22 cellular contexts compared by ENCODE assay signal in genomic region chr20:63291811-63292210, GRCh38. TPM values are rescaled to one million over a fixed set of nuclear protein-coding genes. Genes with fewer than 3 reads are reported as not detected.
A peak's percentile ranks its signal among the peaks of the same experiment; 100 is the strongest.
DNase-seq lines count a peak whose midpoint lies in the region; ATAC-seq and TF ChIP-seq lines count a peak whose summit lies in the region.
"Had no signal": no experiment of that assay in that cellular context is flagged by ENCODE, and none has a peak within 500 bp of the region (broad histone marks: within the 10 kb centered on the region; RNA-seq: fewer than 3 reads in every experiment).

No MANE protein-coding gene starts in this region.

- H3K36me3 ChIP-seq in SK-N-SH (replicated peaks in 1 of 2; ENCODE audit: control insufficient read depth in 1 of 2, insufficient read depth in 2 of 2, low read length in 1 of 2) (peaks cover 0 to 20% of the 10 kb centered on the region in 2 experiments), RWPE2 (ENCODE audit: low read depth) (peaks cover 24% of the 10 kb centered on the region), neural progenitor cell (no peaks in the 10 kb centered on the region), SJCRH30 (peaks cover 19% of the 10 kb centered on the region)

- H3K79me2 ChIP-seq in SK-N-SH (ENCODE audit: insufficient read depth) = no peaks in the 10 kb centered on the region
- no peaks in the 10 kb centered on the region for H3K79me2 ChIP-seq in neural progenitor cell (ENCODE audit: low read depth)

- no peaks in the 10 kb centered on the region; a peak in 1 of 4 replicates for H3K4me1 ChIP-seq in SK-N-SH (ENCODE audit: control insufficient read depth in 1 of 2, insufficient read depth in 2 of 2, low read depth in 1 of 2, low read length in 1 of 2)
- H3K4me1 ChIP-seq in RWPE2 (ENCODE audit: insufficient read depth, poor library complexity, severe bottlenecking) = no peaks in the 10 kb centered on the region
- H3K4me1 ChIP-seq in neural progenitor cell = peaks cover 19% of the 10 kb centered on the region
- no peaks in the 10 kb centered on the region for H3K4me1 ChIP-seq in SJCRH30
- H3K4me1 ChIP-seq: BE2C had no signal

- TF ChIP-seq RAD21 in SK-N-SH (IDR thresholded peaks at IDR 0.05; ENCODE audit: low read length) = no peak

- H3K27ac Mint-ChIP-seq in neural progenitor cell = peak overlapping the region; percentile 79
- H3K27ac Mint-ChIP-seq: T-helper 17 cell had no signal

- peaks cover 3% of the 10 kb centered on the region for H3K27me3 Mint-ChIP-seq in neural progenitor cell (ENCODE audit: insufficient read depth, low read depth)
- H3K27me3 Mint-ChIP-seq: T-helper 17 cell had no signal

- peaks cover 13% of the 10 kb centered on the region for H3K4me1 Mint-ChIP-seq in neural progenitor cell

- no peaks in the 10 kb centered on the region for H3K9me3 Mint-ChIP-seq in neural progenitor cell
- H3K9me3 Mint-ChIP-seq: CD8-positive, alpha-beta memory T cell had no signal

- H3K9me3 ChIP-seq in SK-N-SH (no peaks in the 10 kb centered on the region), RWPE2 (ENCODE audit: severe bottlenecking) (no peaks in the 10 kb centered on the region), neural progenitor cell (ENCODE audit: low read depth) (no peaks in the 10 kb centered on the region), SJCRH30 (replicated peaks) (no peaks in the 10 kb centered on the region)
- H3K9me3 ChIP-seq: A549, BE2C, Peyer's patch had no signal

- DNase-seq in SK-N-SH = no peak
- peak; percentile 12 for DNase-seq in COLO668 (lab: John Stamatoyannopoulos, UW; ENCODE audit: unreplicated experiment)
- DNase-seq in RWPE2 (ENCODE audit: low spot score) = no peak
- no peak for DNase-seq in neural progenitor cell (ENCODE audit: low spot score)
- DNase-seq in SJCRH30 = no peak
- no peak for DNase-seq in NOMO-1 (lab: John Stamatoyannopoulos, UW; ENCODE audit: unreplicated experiment in 2 of 2)
- DNase-seq in CD1c-positive myeloid dendritic cell (ENCODE audit: extremely low spot score) = no peak
- DNase-seq: HCEC 1CT, NCI-H1694 treated with DMSO at 0.1 percent for 48 hours, NCI-H2081 treated with DMSO at 0.1 percent for 48 hours, SW 1271 had no signal

- no peak overlapping the region for H3K4me2 ChIP-seq in SK-N-SH
- no peak overlapping the region for H3K4me2 ChIP-seq in neural progenitor cell
- H3K4me2 ChIP-seq: A549 had no signal

- no peak overlapping the region for H3K9ac ChIP-seq in SK-N-SH
- no peak overlapping the region for H3K9ac ChIP-seq in neural progenitor cell

- TF ChIP-seq CTCF in SK-N-SH (IDR thresholded peaks at IDR 0.05) = no peak
- TF ChIP-seq CTCF in RWPE2 (IDR thresholded peaks at IDR 0.05; ENCODE audit: poor library complexity, severe bottlenecking) = no peak
- no peak for TF ChIP-seq CTCF in neural progenitor cell (IDR thresholded peaks at IDR 0.05)

- H3K4me3 ChIP-seq in SK-N-SH (ENCODE audit: low read depth in 2 of 2, low read length in 1 of 2) (no peak overlapping the region), RWPE2 (ENCODE audit: severe bottlenecking) (no peak overlapping the region), neural progenitor cell (no peak overlapping the region), SJCRH30 (no peak overlapping the region)
- H3K4me3 ChIP-seq: A549, Peyer's patch had no signal

- POLR2A ChIA-PET in SK-N-SH (lab: Yijun Ruan, JAX) = no interaction called here

- TF ChIP-seq EP300 in SK-N-SH (IDR thresholded peaks at IDR 0.05; ENCODE audit: borderline replicate concordance in 1 of 2, low read depth in 1 of 2, low read length in 1 of 2) = no peak

- H3K27ac ChIP-seq in SK-N-SH (ENCODE audit: low read depth in 2 of 2, low read length in 1 of 2) (no peak overlapping the region), RWPE2 (ENCODE audit: poor library complexity, severe bottlenecking) (no peak overlapping the region), neural progenitor cell (no peak overlapping the region), SJCRH30 (no peak overlapping the region)
- H3K27ac ChIP-seq: Peyer's patch had no signal

- H3F3A ChIP-seq in SK-N-SH (replicated peaks; ENCODE audit: insufficient read depth) (peaks cover 4% of the 10 kb centered on the region), neural progenitor cell (ENCODE audit: low read depth) (peaks cover 4% of the 10 kb centered on the region)

- ATAC-seq in SK-N-SH treated with all-trans-retinoic acid at 6 μM for 48 hours = peak; percentile 2; the same call in 2 of the 3 replicates
- peak; percentile 0; the same call in 2 of the 3 replicates for ATAC-seq in RWPE2 (ENCODE audit: low read depth)

- H3K9me2 ChIP-seq in SK-N-SH = no peaks in the 10 kb centered on the region

- H2AFZ ChIP-seq in SK-N-SH (ENCODE audit: low read depth) (no peak overlapping the region), neural progenitor cell (replicated peaks) (no peak overlapping the region)

- peak overlapping the region; percentile 30 for H3K4me3 Mint-ChIP-seq in neural progenitor cell
- H3K4me3 Mint-ChIP-seq: CD8-positive, alpha-beta memory T cell; T-helper 17 cell had no signal

- no peaks in the 10 kb centered on the region for H3K36me3 Mint-ChIP-seq in neural progenitor cell

- H4K20me1 ChIP-seq in SK-N-SH (ENCODE audit: insufficient read depth) = peaks cover 21% of the 10 kb centered on the region; the same call in 1 of the 2 replicates
- peaks cover 6% of the 10 kb centered on the region for H4K20me1 ChIP-seq in neural progenitor cell (ENCODE audit: low read depth)

- H3K27me3 ChIP-seq in SK-N-SH (ENCODE audit: insufficient read depth) (peaks cover 15% of the 10 kb centered on the region), RWPE2 (ENCODE audit: insufficient read depth, poor library complexity, severe bottlenecking) (peaks cover 27% of the 10 kb centered on the region), neural progenitor cell (peaks cover 15% of the 10 kb centered on the region), SJCRH30 (peaks cover 7% of the 10 kb centered on the region)
- H3K27me3 ChIP-seq: BE2C had no signal

- WGBS in SK-N-SH (ENCODE audit: low lambda C conversion rate) = 91% methylated on average over 4 of the region's 10 CpGs

- CTCF ChIA-PET in SK-N-SH (lab: Yijun Ruan, JAX) = interaction anchor here (0.7 to 3.1 kb wide), 12 partner anchors 10 to 236 kb away, joined by 3 to 40 read pairs (median 5); partner anchors contain the start of gene ARFGAP1

TF ChIP-seq in SK-N-SH treated with all-trans-retinoic acid at 6 μM for 48 hours, 23 proteins besides CTCF, POLR2A, EP300 and RAD21 (continues in another document):
- TF ChIP-seq TCF4 (CRISPR knock-in tag; IDR thresholded peaks at IDR 0.05; ENCODE audit: borderline replicate concordance) = no peak
- TF ChIP-seq CSDC2 (CRISPR knock-in tag; IDR thresholded peaks at IDR 0.05) = no peak
- TF ChIP-seq POU6F1 (CRISPR knock-in tag; IDR thresholded peaks at IDR 0.05; ENCODE audit: borderline replicate concordance, low read depth) = no peak

TF ChIP-seq in SK-N-SH, 30 proteins besides CTCF, POLR2A, EP300 and RAD21 (continues in another document):
- TF ChIP-seq TCF12 (IDR thresholded peaks at IDR 0.05) (no peak), RXRA (IDR thresholded peaks at IDR 0.05; ENCODE audit: borderline replicate concordance, low read depth) (no peak), TEAD4 (IDR thresholded peaks at IDR 0.05; ENCODE audit: borderline replicate concordance, insufficient read depth) (no peak), FOXJ3 (CRISPR knock-in tag; IDR thresholded peaks at IDR 0.05) (no peak), SMC3 (IDR thresholded peaks at IDR 0.05; ENCODE audit: low read depth, low read length) (no peak), FOXM1 (IDR thresholded peaks at IDR 0.05; ENCODE audit: low read depth) (no peak), NFIC (IDR thresholded peaks at IDR 0.05; ENCODE audit: borderline replicate concordance) (no peak), TAF1 (IDR thresholded peaks at IDR 0.05; ENCODE audit: borderline replicate concordance, low read depth, low read length) (no peak), GATA2 (CRISPR knock-in tag; IDR thresholded peaks at IDR 0.05) (no peak), JUND (IDR thresholded peaks at IDR 0.05) (no peak)
- TF ChIP-seq, protein P1, sequence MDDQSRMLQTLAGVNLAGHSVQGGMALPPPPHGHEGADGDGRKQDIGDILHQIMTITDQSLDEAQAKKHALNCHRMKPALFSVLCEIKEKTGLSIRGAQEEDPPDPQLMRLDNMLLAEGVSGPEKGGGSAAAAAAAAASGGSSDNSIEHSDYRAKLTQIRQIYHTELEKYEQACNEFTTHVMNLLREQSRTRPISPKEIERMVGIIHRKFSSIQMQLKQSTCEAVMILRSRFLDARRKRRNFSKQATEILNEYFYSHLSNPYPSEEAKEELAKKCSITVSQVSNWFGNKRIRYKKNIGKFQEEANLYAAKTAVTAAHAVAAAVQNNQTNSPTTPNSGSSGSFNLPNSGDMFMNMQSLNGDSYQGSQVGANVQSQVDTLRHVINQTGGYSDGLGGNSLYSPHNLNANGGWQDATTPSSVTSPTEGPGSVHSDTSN (IDR thresholded peaks at IDR 0.05) = no peak

RNA-seq across cellular contexts. Expression of gene COL20A1, which starts 1.2 kb away (rescaled TPM):
- polyA plus RNA-seq in SK-N-SH (2012; rRNA removed) = not detected in 2 replicates
- polyA plus RNA-seq in SK-N-SH (2012; cell fraction: cytosol; rRNA removed) = not detected in 2 replicates
- polyA plus RNA-seq in SK-N-SH (2012; cell fraction: nucleus; rRNA removed) = 0.01 and 0.05 TPM in 2 replicates
- 0.28 and 0.37 TPM in 2 replicates for total RNA-seq in neural progenitor cell (ENCODE audit: low replicate concordance)
- 0.18 TPM in 1 of 2 replicates, not detected in the other for total RNA-seq in SJCRH30 (2014; rRNA removed; shearing (Covaris generic))
- total RNA-seq: G401, IMR-90, Peyer's patch, SK-MEL-5 had no signal
- polyA plus RNA-seq: CD8-positive, alpha-beta memory T cell; IMR-90 had no signal

RNA-seq across cellular contexts. Expression of gene ARFGAP1, which starts 19.2 kb away (rescaled TPM):
- polyA plus RNA-seq in SK-N-SH (2012; rRNA removed) = 72.7 and 77.0 TPM in 2 replicates
- 15.2 and 23.1 TPM in 2 replicates for polyA plus RNA-seq in SK-N-SH (2012; cell fraction: cytosol; rRNA removed)
- polyA plus RNA-seq in SK-N-SH (2012; cell fraction: nucleus; rRNA removed) = 483 and 544 TPM in 2 replicates
- total RNA-seq in neural progenitor cell (ENCODE audit: low replicate concordance) = 43.7 and 103 TPM in 2 replicates
- 72.5 and 96.8 TPM in 2 replicates for total RNA-seq in SJCRH30 (2014; rRNA removed; shearing (Covaris generic))

RNA-seq across cellular contexts. Expression of gene NKAIN4, which starts 37.5 kb away (rescaled TPM):
- not detected in 2 replicates for polyA plus RNA-seq in SK-N-SH (2012; rRNA removed)
- not detected in 2 replicates for polyA plus RNA-seq in SK-N-SH (2012; cell fraction: cytosol; rRNA removed)
- 0.13 TPM in 1 of 2 replicates, not detected in the other for polyA plus RNA-seq in SK-N-SH (2012; cell fraction: nucleus; rRNA removed)
- total RNA-seq in neural progenitor cell (ENCODE audit: low replicate concordance) = 9.7 and 28.4 TPM in 2 replicates
- 15.5 and 16.4 TPM in 2 replicates for total RNA-seq in SJCRH30 (2014; rRNA removed; shearing (Covaris generic))
- total RNA-seq: CD8-positive, alpha-beta memory T cell; IMR-90; MCF 10A; NCI-H460; Peyer's patch; SK-MEL-5; T-helper 17 cell had no signal
- polyA plus RNA-seq: CD8-positive, alpha-beta memory T cell; IMR-90 had no signal

RNA-seq across cellular contexts. Expression of gene BIRC7, which starts 56.1 kb away (rescaled TPM):
- polyA plus RNA-seq in SK-N-SH (2012; rRNA removed) = not detected in 2 replicates
- polyA plus RNA-seq in SK-N-SH (2012; cell fraction: cytosol; rRNA removed) = not detected in 2 replicates
- polyA plus RNA-seq in SK-N-SH (2012; cell fraction: nucleus; rRNA removed) = not detected in 2 replicates
- not detected in 2 replicates for total RNA-seq in neural progenitor cell (ENCODE audit: low replicate concordance)
- total RNA-seq in SJCRH30 (2014; rRNA removed; shearing (Covaris generic)) = 0.10 TPM in 1 of 2 replicates, not detected in the other
- total RNA-seq: CD8-positive, alpha-beta memory T cell; IMR-90; MCF 10A; Peyer's patch; T-helper 17 cell had no signal
- polyA plus RNA-seq: CD8-positive, alpha-beta memory T cell; IMR-90 had no signal
